Comparison of ENCODE assay signal across 26 cellular contexts in the genomic region with DNA sequence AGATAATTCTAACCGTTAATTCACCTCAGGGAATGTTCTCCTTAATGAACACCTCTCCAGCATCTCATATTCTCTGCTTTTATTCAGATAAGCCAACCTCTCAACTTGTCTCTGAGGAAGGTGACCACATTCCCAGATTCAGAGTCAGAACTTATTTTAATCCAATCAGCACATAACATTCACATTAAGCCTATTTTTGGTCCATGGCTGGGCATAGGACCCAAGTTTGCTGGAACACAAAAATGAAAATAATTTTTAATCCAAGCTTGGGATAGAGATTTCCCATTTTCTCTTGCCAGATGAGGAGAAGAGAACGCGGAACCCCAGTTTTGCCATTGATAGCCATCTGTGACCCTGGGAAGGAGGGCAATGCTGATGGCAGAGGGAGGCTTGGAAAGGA.
DNase-seq lines count a peak whose midpoint lies in the region; ATAC-seq and TF ChIP-seq lines count a peak whose summit lies in the region.
"Had no signal": no experiment of that assay in that cellular context is flagged by ENCODE, and none has a peak within 500 bp of the region (broad histone marks: within the 10 kb centered on the region; RNA-seq: fewer than 3 reads in every experiment).

No MANE protein-coding gene starts in this region.

- no peak for DNase-seq in coronary artery (ENCODE audit: low spot score)
- DNase-seq in myocyte (ENCODE audit: low read depth): peak; percentile 21
- DNase-seq in thoracic aorta (ENCODE audit: low spot score): no peak
- no peak for DNase-seq in aorta
- no peak for DNase-seq in sigmoid colon
- no peak for DNase-seq in NCI-H748 treated with DMSO at 0.1 percent for 48 hours (lab: John Stamatoyannopoulos, UW)
- no peak for DNase-seq in activated CD4-positive, alpha-beta T cell treated with anti-CD3 and anti-CD28 coated beads for 36 hours
- DNase-seq: 8988T; ACHN; BE2C; C1 segment of cervical spinal cord; CD4-positive, alpha-beta memory T cell; CD4-positive, CD25-positive, alpha-beta regulatory T cell; CD8-positive, alpha-beta memory T cell; COR-L47; DMS 273 treated with DMSO at 0.1 percent for 48 hours; DMS153; DMS53; DMS79; DND-41; EL; GDM1 had no signal

- no peaks in the 10 kb centered on the region for H3K36me3 Mint-ChIP-seq in activated CD4-positive, alpha-beta T cell treated with anti-CD3 and anti-CD28 coated beads for 36 hours (ENCODE audit: low read depth)
- H3K36me3 Mint-ChIP-seq: CD14-positive monocyte; CD4-positive, alpha-beta memory T cell; CD4-positive, CD25-positive, alpha-beta regulatory T cell; CD8-positive, alpha-beta memory T cell had no signal

- H3K36me3 ChIP-seq in thoracic aorta (no peaks in the 10 kb centered on the region), aorta (ENCODE audit: control insufficient read depth in 1 of 2, insufficient read depth in 2 of 2, low read length in 1 of 2) (no peaks in the 10 kb centered on the region), sigmoid colon (no peaks in the 10 kb centered on the region)
- H3K36me3 ChIP-seq: BE2C, BLaER1 had no signal

- no peak overlapping the region for H3K4me3 Mint-ChIP-seq in activated CD4-positive, alpha-beta T cell treated with anti-CD3 and anti-CD28 coated beads for 36 hours
- H3K4me3 Mint-ChIP-seq: CD14-positive monocyte; CD4-positive, alpha-beta memory T cell; CD4-positive, CD25-positive, alpha-beta regulatory T cell; CD8-positive, alpha-beta memory T cell had no signal

- peaks cover 2% of the 10 kb centered on the region for H3K9me3 Mint-ChIP-seq in activated CD4-positive, alpha-beta T cell treated with anti-CD3 and anti-CD28 coated beads for 36 hours (ENCODE audit: low read depth)

- no peak overlapping the region for H3K27ac Mint-ChIP-seq in activated CD4-positive, alpha-beta T cell treated with anti-CD3 and anti-CD28 coated beads for 36 hours
- H3K27ac Mint-ChIP-seq: CD14-positive monocyte; CD4-positive, alpha-beta memory T cell; CD4-positive, CD25-positive, alpha-beta regulatory T cell; CD8-positive, alpha-beta memory T cell had no signal

- no peaks in the 10 kb centered on the region for H3K9me3 ChIP-seq in thoracic aorta
- H3K9me3 ChIP-seq in aorta (ENCODE audit: control insufficient read depth, low read length): no peaks in the 10 kb centered on the region
- no peaks in the 10 kb centered on the region for H3K9me3 ChIP-seq in sigmoid colon
- H3K9me3 ChIP-seq: BE2C, BLaER1 had no signal

- no peak for TF ChIP-seq CTCF in coronary artery (IDR thresholded peaks at IDR 0.05)
- no peak for TF ChIP-seq CTCF in thoracic aorta (IDR thresholded peaks at IDR 0.05)
- no peak for TF ChIP-seq CTCF in sigmoid colon (IDR thresholded peaks at IDR 0.05)

- peak overlapping the region; percentile 68 to 85 for H3K27ac ChIP-seq in coronary artery
- H3K27ac ChIP-seq in thoracic aorta: peak overlapping the region; percentile 82 to 93
- H3K27ac ChIP-seq in aorta (ENCODE audit: low read depth in 1 of 2, low read length in 2 of 2): peak overlapping the region; percentile 78 to 98
- no peak overlapping the region for H3K27ac ChIP-seq in sigmoid colon
- H3K27ac ChIP-seq: BLaER1 had no signal

- no peak for TF ChIP-seq POLR2A in sigmoid colon (IDR thresholded peaks at IDR 0.05)

- H3K27me3 ChIP-seq in thoracic aorta (replicated peaks; ENCODE audit: insufficient read depth) (no peaks in the 10 kb centered on the region), aorta (ENCODE audit: control insufficient read depth in 1 of 2, insufficient read depth in 2 of 2, low read length in 1 of 2) (no peaks in the 10 kb centered on the region), sigmoid colon (no peaks in the 10 kb centered on the region)
- H3K27me3 ChIP-seq: BE2C, BLaER1 had no signal

- WGBS in aorta, 2 donors: 5 to 10% methylated on average over 3 of the region's 3 CpGs
- 90 to 92% methylated on average over 3 of the region's 3 CpGs for WGBS in sigmoid colon, 2 donors

- peak; percentile 68 for ATAC-seq in thoracic aorta (ENCODE audit: insufficient number of reproducible peaks, low FRiP score, low read depth)
- ATAC-seq in aorta (ENCODE audit: low FRiP score): peak; percentile 71
- ATAC-seq in GM18907 (IDR thresholded peaks at IDR 0.05; ENCODE audit: unreplicated experiment): no peak
- no peak for ATAC-seq in activated CD4-positive, alpha-beta T cell treated with anti-CD3 and anti-CD28 coated beads for 36 hours
- ATAC-seq: GM12878 had no signal

- CTCF ChIA-PET in activated CD4-positive, alpha-beta T cell treated with anti-CD3 and anti-CD28 coated beads for 36 hours (lab: Charles Lee): no interaction called here

- no peak for TF ChIP-seq EP300 in sigmoid colon (IDR thresholded peaks at IDR 0.05)

- H3K4me1 ChIP-seq in thoracic aorta (ENCODE audit: control insufficient read depth in 1 of 2, low read depth in 2 of 2): peaks cover 24 to 26% of the 10 kb centered on the region in 2 donors
- peaks cover 0 to 2% of the 10 kb centered on the region in 2 donors for H3K4me1 ChIP-seq in aorta (ENCODE audit: control insufficient read depth in 1 of 2, insufficient read depth in 2 of 2, low read length in 2 of 2)
- H3K4me1 ChIP-seq in sigmoid colon: no peaks in the 10 kb centered on the region
- H3K4me1 ChIP-seq: BE2C, BLaER1 had no signal

- peak overlapping the region; percentile 36 for H3K4me3 ChIP-seq in coronary artery
- peak overlapping the region; percentile 64 for H3K4me3 ChIP-seq in thoracic aorta
- peak overlapping the region in 1 of 2 donors; percentile 54 for H3K4me3 ChIP-seq in aorta (ENCODE audit: low read length in 2 of 2)
- H3K4me3 ChIP-seq in sigmoid colon: no peak overlapping the region
- H3K4me3 ChIP-seq: BLaER1, GM12878 had no signal

- no peaks in the 10 kb centered on the region for H3K4me1 Mint-ChIP-seq in activated CD4-positive, alpha-beta T cell treated with anti-CD3 and anti-CD28 coated beads for 36 hours
- H3K4me1 Mint-ChIP-seq: CD14-positive monocyte; CD4-positive, alpha-beta memory T cell; CD4-positive, CD25-positive, alpha-beta regulatory T cell; CD8-positive, alpha-beta memory T cell had no signal

- intact Hi-C loops in aorta (cut with DNase I) (loop anchor here (5.0 to 10.0 kb wide), 3 partner anchors 73 to 171 kb away; a partner anchor contains a TSS), sigmoid colon (cut with DNase I) (no loop called here)
- intact Hi-C loops in activated CD4-positive, alpha-beta T cell treated with anti-CD3 and anti-CD28 coated beads for 36 hours (cut with DNase I, micrococcal nuclease): no loop called here

- no peaks in the 10 kb centered on the region for H3K27me3 Mint-ChIP-seq in activated CD4-positive, alpha-beta T cell treated with anti-CD3 and anti-CD28 coated beads for 36 hours
- H3K27me3 Mint-ChIP-seq: CD4-positive, alpha-beta memory T cell; CD4-positive, CD25-positive, alpha-beta regulatory T cell had no signal

- POLR2A ChIA-PET in activated CD4-positive, alpha-beta T cell treated with anti-CD3 and anti-CD28 coated beads for 36 hours (lab: Charles Lee): no interaction called here

Comparison
In these comparisons a context has a peak if more than half of its experiments do, and no peak if none do; other contexts are left out.
1. H3K27ac ChIP-seq: peak in coronary artery (2 of 2), thoracic aorta (2 of 2) and aorta (2 of 2); none in sigmoid colon (0 of 4).
2. H3K4me3 ChIP-seq: peak in coronary artery (single experiment) and thoracic aorta (single experiment); none in sigmoid colon (0 of 4).
3. ATAC-seq: peak in thoracic aorta (single experiment) and aorta (single experiment); none in GM18907 (single experiment) and activated CD4-positive, alpha-beta T cell treated with anti-CD3 and anti-CD28 coated beads for 36 hours (single experiment).
4. intact Hi-C loops: an anchor here in aorta (5.0 to 10.0 kb wide); none called in sigmoid colon and activated CD4-positive, alpha-beta T cell treated with anti-CD3 and anti-CD28 coated beads for 36 hours.